19 cellular contexts compared by ENCODE assay signal in genomic region chr17:9475259-9475658, GRCh38.
DNase-seq lines count a peak whose midpoint lies in the region; ATAC-seq and TF ChIP-seq lines count a peak whose summit lies in the region.
"Had no signal": no experiment of that assay in that cellular context is flagged by ENCODE, and none has a peak within 500 bp of the region (broad histone marks: within the 10 kb centered on the region; RNA-seq: fewer than 3 reads in every experiment).

No MANE protein-coding gene starts in this region.

- no peak for TF ChIP-seq CTCF in uterus (IDR thresholded peaks at IDR 0.05)

- H3K4me1 Mint-ChIP-seq in effector memory CD8-positive, alpha-beta T cell (ENCODE audit: low read depth in 2 of 2), result peaks cover 10 to 12% of the 10 kb centered on the region in 2 donors
- H3K4me1 Mint-ChIP-seq in natural killer cell treated with Interleukin-12 subunit alpha and Interleukin-12 subunit beta and Interleukin-15 and Interleukin-18, amount 100 ng/mL, for 72 hours (ENCODE audit: low read depth in 2 of 2), result peaks cover 19 to 28% of the 10 kb centered on the region in 2 donors

- H3K4me1 ChIP-seq in uterus, result no peaks in the 10 kb centered on the region

- H3K4me3 Mint-ChIP-seq in effector memory CD8-positive, alpha-beta T cell, result no peak overlapping the region
- no peak overlapping the region for H3K4me3 Mint-ChIP-seq in natural killer cell treated with Interleukin-12 subunit alpha and Interleukin-12 subunit beta and Interleukin-15 and Interleukin-18, amount 100 ng/mL, for 72 hours
- H3K4me3 Mint-ChIP-seq: CD4-positive, alpha-beta T cell had no signal

- DNase-seq in RPMI7951 (ENCODE audit: low read depth) (peak; percentile 17), islet precursor cell (peak; percentile 28), sciatic nerve (ENCODE audit: low spot score) (no peak), SW 1271 (lab: John Stamatoyannopoulos, UW) (no peak), NCI-H446 (lab: John Stamatoyannopoulos, UW) (no peak), uterus (no peak)
- DNase-seq in effector memory CD8-positive, alpha-beta T cell, result no peak
- DNase-seq in natural killer cell treated with Interleukin-12 subunit alpha and Interleukin-12 subunit beta and Interleukin-15 and Interleukin-18, amount 100 ng/mL, for 72 hours (ENCODE audit: low spot score), result no peak
- DNase-seq: AML-193; CD4-positive, alpha-beta T cell; DND-41; GF-D8; MG63; NCI-H1105; NCI-H1694 treated with DMSO at 0.1 percent for 48 hours; NCI-H345; SHP77 had no signal

- H3K27me3 Mint-ChIP-seq in effector memory CD8-positive, alpha-beta T cell, result no peaks in the 10 kb centered on the region
- H3K27me3 Mint-ChIP-seq in natural killer cell treated with Interleukin-12 subunit alpha and Interleukin-12 subunit beta and Interleukin-15 and Interleukin-18, amount 100 ng/mL, for 72 hours, result no peaks in the 10 kb centered on the region
- H3K27me3 Mint-ChIP-seq: CD4-positive, alpha-beta T cell had no signal

- no peak for TF ChIP-seq POLR2A in uterus (IDR thresholded peaks at IDR 0.05)

- peaks cover 5% of the 10 kb centered on the region for H3K36me3 Mint-ChIP-seq in effector memory CD8-positive, alpha-beta T cell (ENCODE audit: insufficient read depth)
- H3K36me3 Mint-ChIP-seq in natural killer cell treated with Interleukin-12 subunit alpha and Interleukin-12 subunit beta and Interleukin-15 and Interleukin-18, amount 100 ng/mL, for 72 hours, result no peaks in the 10 kb centered on the region

- H3K9me3 Mint-ChIP-seq in effector memory CD8-positive, alpha-beta T cell, result no peaks in the 10 kb centered on the region
- no peaks in the 10 kb centered on the region for H3K9me3 Mint-ChIP-seq in natural killer cell treated with Interleukin-12 subunit alpha and Interleukin-12 subunit beta and Interleukin-15 and Interleukin-18, amount 100 ng/mL, for 72 hours
- H3K9me3 Mint-ChIP-seq: CD4-positive, alpha-beta T cell had no signal

- H3K4me3 ChIP-seq in uterus, result no peak overlapping the region
- H3K4me3 ChIP-seq: MG63 had no signal

- no peaks in the 10 kb centered on the region for H3K36me3 ChIP-seq in uterus
- H3K36me3 ChIP-seq: MG63 had no signal

- no peak overlapping the region for H3K27ac ChIP-seq in uterus

- H3K9me3 ChIP-seq in uterus, result no peaks in the 10 kb centered on the region

- intact Hi-C loops in sciatic nerve (cut with DNase I), result no loop called here
- intact Hi-C loops in uterus (cut with DNase I; ENCODE audit: low total_unique reads), result no loop called here

- H3K27me3 ChIP-seq in uterus, result no peaks in the 10 kb centered on the region
- H3K27me3 ChIP-seq: MG63 had no signal

- peak overlapping the region; percentile 49 to 86 for H3K27ac Mint-ChIP-seq in effector memory CD8-positive, alpha-beta T cell
- H3K27ac Mint-ChIP-seq in natural killer cell treated with Interleukin-12 subunit alpha and Interleukin-12 subunit beta and Interleukin-15 and Interleukin-18, amount 100 ng/mL, for 72 hours, result no peak overlapping the region
- H3K27ac Mint-ChIP-seq: CD4-positive, alpha-beta T cell had no signal

- ATAC-seq in effector memory CD8-positive, alpha-beta T cell (replicated peaks), result no peak
- peak; percentile 27 for ATAC-seq in sciatic nerve
- ATAC-seq in natural killer cell treated with Interleukin-12 subunit alpha and Interleukin-12 subunit beta and Interleukin-15 and Interleukin-18, amount 100 ng/mL, for 72 hours, result no peak
- ATAC-seq: HepG2, Panc1 had no signal

Comparison
In these comparisons a context has a peak if more than half of its experiments do, and no peak if none do; other contexts are left out.
1. DNase-seq: peak in RPMI7951 (single experiment) and islet precursor cell (single experiment); none in effector memory CD8-positive, alpha-beta T cell (0 of 3), sciatic nerve (single experiment), natural killer cell treated with Interleukin-12 subunit alpha and Interleukin-12 subunit beta and Interleukin-15 and Interleukin-18, amount 100 ng/mL, for 72 hours (single experiment), SW 1271 (0 of 2), NCI-H446 (0 of 2) and uterus (0 of 2).
2. H3K27ac Mint-ChIP-seq: peak in effector memory CD8-positive, alpha-beta T cell (2 of 2); none in natural killer cell treated with Interleukin-12 subunit alpha and Interleukin-12 subunit beta and Interleukin-15 and Interleukin-18, amount 100 ng/mL, for 72 hours (0 of 2).